Comparison of ENCODE assay signal across 8 cellular contexts in genomic region chr10:5840314-5841307, GRCh38. TPM values are rescaled to one million over a fixed set of nuclear protein-coding genes. Genes with fewer than 3 reads are reported as not detected.
DNase-seq lines count a peak whose midpoint lies in the region; ATAC-seq lines count a peak whose summit lies in the region.

No MANE protein-coding gene starts in this region.

- no peaks in the 10 kb centered on the region for H3K4me1 Mint-ChIP-seq in activated naive CD4-positive, alpha-beta T cell treated with anti-CD3 and anti-CD28 coated beads, Interleukin-2, amount 10 ng/mL, durations not matched to agents 7 days and 5 days
- peaks cover 24% of the 10 kb centered on the region for H3K4me1 Mint-ChIP-seq in activated naive CD4-positive, alpha-beta T cell treated with anti-CD3 and anti-CD28 coated beads for 36 hours (ENCODE audit: low read depth)
- peaks cover 38% of the 10 kb centered on the region for H3K4me1 Mint-ChIP-seq in activated naive CD8-positive, alpha-beta T cell treated with anti-CD3 and anti-CD28 coated beads, Interleukin-2, amount 50 U/mL, for 24 hours

- peaks cover 19% of the 10 kb centered on the region for H3K27me3 Mint-ChIP-seq in activated naive CD4-positive, alpha-beta T cell treated with anti-CD3 and anti-CD28 coated beads, Interleukin-2, amount 10 ng/mL, durations not matched to agents 7 days and 5 days
- no peaks in the 10 kb centered on the region for H3K27me3 Mint-ChIP-seq in activated naive CD4-positive, alpha-beta T cell treated with anti-CD3 and anti-CD28 coated beads for 36 hours (ENCODE audit: low read depth)
- H3K27me3 Mint-ChIP-seq in activated naive CD8-positive, alpha-beta T cell treated with anti-CD3 and anti-CD28 coated beads, Interleukin-2, amount 50 U/mL, for 24 hours = peaks cover 1% of the 10 kb centered on the region

- no peak for DNase-seq in activated naive CD4-positive, alpha-beta T cell treated with anti-CD3 and anti-CD28 coated beads, Interleukin-2, amount 10 ng/mL, durations not matched to agents 7 days and 5 days
- DNase-seq in activated naive CD4-positive, alpha-beta T cell treated with anti-CD3 and anti-CD28 coated beads for 36 hours = no peak
- peak; percentile 40 for DNase-seq in activated naive CD8-positive, alpha-beta T cell treated with anti-CD3 and anti-CD28 coated beads, Interleukin-2, amount 50 U/mL, for 24 hours
- DNase-seq in left kidney (ENCODE audit: low read depth, low spot score) (peak; percentile 80), EL (no peak), posterior vena cava (ENCODE audit: low spot score) (no peak), A172 (ENCODE audit: low spot score) (no peak)

- no peak overlapping the region for H3K4me3 Mint-ChIP-seq in activated naive CD4-positive, alpha-beta T cell treated with anti-CD3 and anti-CD28 coated beads, Interleukin-2, amount 10 ng/mL, durations not matched to agents 7 days and 5 days
- H3K4me3 Mint-ChIP-seq in activated naive CD4-positive, alpha-beta T cell treated with anti-CD3 and anti-CD28 coated beads for 36 hours = no peak overlapping the region
- H3K4me3 Mint-ChIP-seq in activated naive CD8-positive, alpha-beta T cell treated with anti-CD3 and anti-CD28 coated beads, Interleukin-2, amount 50 U/mL, for 24 hours = peak overlapping the region; percentile 52

- H3K27ac Mint-ChIP-seq in activated naive CD4-positive, alpha-beta T cell treated with anti-CD3 and anti-CD28 coated beads, Interleukin-2, amount 10 ng/mL, durations not matched to agents 7 days and 5 days = peak overlapping the region; percentile 19
- H3K27ac Mint-ChIP-seq in activated naive CD4-positive, alpha-beta T cell treated with anti-CD3 and anti-CD28 coated beads for 36 hours = no peak overlapping the region
- H3K27ac Mint-ChIP-seq in activated naive CD8-positive, alpha-beta T cell treated with anti-CD3 and anti-CD28 coated beads, Interleukin-2, amount 50 U/mL, for 24 hours = peak overlapping the region; percentile 73

- ATAC-seq in HG03064 (IDR thresholded peaks at IDR 0.05; ENCODE audit: low read depth, unreplicated experiment) = peak; percentile 64
- ATAC-seq in activated naive CD8-positive, alpha-beta T cell treated with anti-CD3 and anti-CD28 coated beads, Interleukin-2, amount 50 U/mL, for 24 hours = no peak

- intact Hi-C loops in activated naive CD4-positive, alpha-beta T cell treated with anti-CD3 and anti-CD28 coated beads for 36 hours (cut with micrococcal nuclease) = no loop called here
- intact Hi-C loops in posterior vena cava (cut with DNase I) = no loop called here

- no peaks in the 10 kb centered on the region for H3K9me3 Mint-ChIP-seq in activated naive CD4-positive, alpha-beta T cell treated with anti-CD3 and anti-CD28 coated beads, Interleukin-2, amount 10 ng/mL, durations not matched to agents 7 days and 5 days
- H3K9me3 Mint-ChIP-seq in activated naive CD4-positive, alpha-beta T cell treated with anti-CD3 and anti-CD28 coated beads for 36 hours = no peaks in the 10 kb centered on the region
- H3K9me3 Mint-ChIP-seq in activated naive CD8-positive, alpha-beta T cell treated with anti-CD3 and anti-CD28 coated beads, Interleukin-2, amount 50 U/mL, for 24 hours = no peaks in the 10 kb centered on the region

- CTCF ChIA-PET in activated naive CD4-positive, alpha-beta T cell treated with anti-CD3 and anti-CD28 coated beads, Interleukin-2, amount 10 ng/mL, durations not matched to agents 7 days and 5 days (lab: Charles Lee) = interaction anchor here (0.6 kb wide), 1 partner anchor 117 kb away, joined by 3 read pairs; no protein-coding TSS in a partner anchor
- CTCF ChIA-PET in activated naive CD4-positive, alpha-beta T cell treated with anti-CD3 and anti-CD28 coated beads for 36 hours (lab: Charles Lee) = no interaction called here

- no peaks in the 10 kb centered on the region for H3K36me3 Mint-ChIP-seq in activated naive CD4-positive, alpha-beta T cell treated with anti-CD3 and anti-CD28 coated beads, Interleukin-2, amount 10 ng/mL, durations not matched to agents 7 days and 5 days
- no peaks in the 10 kb centered on the region for H3K36me3 Mint-ChIP-seq in activated naive CD4-positive, alpha-beta T cell treated with anti-CD3 and anti-CD28 coated beads for 36 hours (ENCODE audit: low read depth)
- H3K36me3 Mint-ChIP-seq in activated naive CD8-positive, alpha-beta T cell treated with anti-CD3 and anti-CD28 coated beads, Interleukin-2, amount 50 U/mL, for 24 hours (ENCODE audit: low read depth) = no peaks in the 10 kb centered on the region

RNA-seq across cellular contexts. Expression of gene GDI2, which starts 27.4 kb away (rescaled TPM):
- 100 to 1,000 TPM; 277 to 288 TPM for total RNA-seq in activated naive CD4-positive, alpha-beta T cell treated with anti-CD3 and anti-CD28 coated beads for 36 hours
- total RNA-seq in posterior vena cava = 100 to 1,000 TPM; 151 to 153 TPM
- 447 and 488 TPM in 2 replicates for total RNA-seq in A172 (2014; rRNA removed; shearing (Covaris generic))

RNA-seq across cellular contexts. Expression of gene ANKRD16, which starts 49.1 kb away (rescaled TPM):
- 1 to 10 TPM; 3.6 to 3.9 TPM for total RNA-seq in activated naive CD4-positive, alpha-beta T cell treated with anti-CD3 and anti-CD28 coated beads for 36 hours
- total RNA-seq in posterior vena cava = 1 to 10 TPM; 3.6 to 4.5 TPM
- 14.0 and 14.6 TPM in 2 replicates for total RNA-seq in A172 (2014; rRNA removed; shearing (Covaris generic))

RNA-seq across cellular contexts. Expression of gene FBH1, which starts 49.4 kb away (rescaled TPM):
- 10 to 100 TPM; 40.4 to 42.7 TPM for total RNA-seq in activated naive CD4-positive, alpha-beta T cell treated with anti-CD3 and anti-CD28 coated beads for 36 hours
- 10 to 100 TPM; 75.1 to 78.6 TPM for total RNA-seq in posterior vena cava
- 79.0 and 90.1 TPM in 2 replicates for total RNA-seq in A172 (2014; rRNA removed; shearing (Covaris generic))

Comparison
In these comparisons a context has a peak if more than half of its experiments do, and no peak if none do; other contexts are left out.
1. DNase-seq: peak in activated naive CD8-positive, alpha-beta T cell treated with anti-CD3 and anti-CD28 coated beads, Interleukin-2, amount 50 U/mL, for 24 hours (single experiment) and left kidney (single experiment); none in activated naive CD4-positive, alpha-beta T cell treated with anti-CD3 and anti-CD28 coated beads, Interleukin-2, amount 10 ng/mL, durations not matched to agents 7 days and 5 days (single experiment), activated naive CD4-positive, alpha-beta T cell treated with anti-CD3 and anti-CD28 coated beads for 36 hours (single experiment), EL (single experiment), posterior vena cava (single experiment) and A172 (single experiment).